Comparison of ENCODE assay signal across 24 cellular contexts in the genomic region with DNA sequence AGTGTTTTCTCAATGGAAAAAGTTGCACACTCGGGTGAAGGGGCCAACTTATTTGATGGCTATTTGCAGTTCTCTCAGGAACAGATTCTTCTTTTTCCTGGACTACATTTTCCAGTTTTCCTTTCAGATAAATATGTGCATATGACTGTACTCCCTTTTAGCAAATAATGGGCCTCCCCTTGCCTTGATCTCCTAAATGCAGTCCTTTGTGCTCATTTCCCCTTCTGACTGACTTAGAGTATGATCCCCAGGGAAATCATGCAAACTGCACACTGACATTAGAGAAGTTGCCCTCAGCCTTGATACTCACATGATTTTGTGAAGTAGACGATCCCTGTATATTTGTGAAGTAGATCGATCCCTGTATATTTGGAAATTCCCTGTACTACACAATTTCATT.
"Had no signal": no experiment of that assay in that cellular context is flagged by ENCODE, and none has a peak within 500 bp of the region (broad histone marks: within the 10 kb centered on the region; RNA-seq: fewer than 3 reads in every experiment).

No MANE protein-coding gene starts in this region.

- H3K27me3 ChIP-seq: breast epithelium, colonic mucosa, SJCRH30 had no signal

- H3K4me3 ChIP-seq: breast epithelium, colonic mucosa, SJCRH30 had no signal

- H3K4me1 ChIP-seq: breast epithelium, colonic mucosa, SJCRH30 had no signal

- H3K9me3 ChIP-seq: breast epithelium, colonic mucosa, SJCRH30 had no signal

- H3K27ac ChIP-seq: breast epithelium, colonic mucosa, SJCRH30 had no signal

- H3K36me3 ChIP-seq: breast epithelium, colonic mucosa, SJCRH30 had no signal

- DNase-seq: activated CD4-positive, alpha-beta T cell treated with anti-CD3 and anti-CD28 coated beads for 48 hours; activated CD4-positive, alpha-beta T cell treated with anti-CD3 and anti-CD28 coated beads, Interleukin-2, amount 50 U/mL, for 4 hours; activated CD4-positive, CD25-positive, alpha-beta regulatory T cell treated with anti-CD3 and anti-CD28 coated beads, Interleukin-2, amount 50 U/mL, for 72 hours; activated CD8-positive, alpha-beta memory T cell treated with anti-CD3 and anti-CD28 coated beads, Interleukin-2, amount 50 U/mL, for 48 hours; activated CD8-positive, alpha-beta T cell treated with anti-CD3 and anti-CD28 coated beads, Interleukin-2, amount 10 ng/mL, durations not matched to agents 7 days and 5 days; activated T-cell treated with anti-CD3 and anti-CD28 coated beads, Interleukin-2, amount 50 U/mL, for 1 hour; aorta; caudate nucleus; colonic mucosa; NCI-H1092; NCI-H1417; NCI-H1930; NCI-H446; NCI-H524; NCI-H82; OCI-M1; RPMI8226; SJCRH30; SW 1271 had no signal

- ATAC-seq: activated CD8-positive, alpha-beta T cell treated with anti-CD3 and anti-CD28 coated beads, Interleukin-2, amount 10 ng/mL, durations not matched to agents 7 days and 5 days; Panc1; Right ventricle myocardium inferior; SK-N-SH treated with all-trans-retinoic acid at 6 μM for 48 hours; WTC11 had no signal
